8 cellular contexts compared by ENCODE assay signal in the genomic region with DNA sequence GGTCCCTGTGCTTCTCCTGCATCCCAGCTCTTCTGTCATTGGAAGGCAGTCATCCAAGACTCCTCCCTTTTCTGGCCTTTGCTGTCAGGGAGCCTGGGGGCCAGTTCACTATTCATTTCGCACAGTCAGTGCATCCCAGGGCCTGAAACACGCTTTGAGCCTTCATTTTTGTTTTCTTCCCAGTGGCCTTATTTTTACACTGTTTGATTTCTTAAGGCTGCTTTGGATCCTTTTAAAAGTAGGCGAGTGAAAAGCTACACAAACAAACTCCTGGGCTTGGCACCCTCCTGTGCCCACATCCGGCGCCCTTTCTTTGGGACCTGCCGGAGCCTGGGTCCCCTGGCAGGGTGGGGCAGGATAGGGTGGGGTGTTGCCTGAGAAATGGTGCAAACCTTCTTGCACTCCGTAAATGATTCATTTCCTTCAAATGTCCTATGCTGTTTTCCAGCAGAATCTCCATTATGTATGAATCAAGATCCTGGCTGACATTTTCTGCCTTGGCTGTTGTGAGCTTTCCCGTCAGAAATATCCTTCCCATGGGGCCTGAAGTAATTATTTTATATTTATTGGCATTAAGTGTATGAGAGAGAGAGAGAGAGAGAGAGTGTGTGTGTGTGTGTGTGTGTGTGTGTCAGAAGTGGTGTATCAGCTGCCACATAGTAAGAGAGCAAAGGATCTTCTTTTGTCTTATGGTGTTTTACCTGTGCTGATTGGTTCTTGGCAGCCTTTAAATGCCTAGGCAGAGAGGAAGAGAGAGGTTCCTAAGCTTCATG. TPM values are rescaled to one million over a fixed set of nuclear protein-coding genes. Genes with fewer than 3 reads are reported as not detected.
DNase-seq lines count a peak whose midpoint lies in the region; ATAC-seq, FAIRE-seq and TF ChIP-seq lines count a peak whose summit lies in the region.

No MANE protein-coding gene starts in this region.

- H4K20me1 ChIP-seq in H1 (replicated peaks in 1 of 2; ENCODE audit: control insufficient read depth in 1 of 2, insufficient read depth in 2 of 2, low read length in 2 of 2), result peaks cover 21 to 24% of the 10 kb centered on the region in 2 experiments

- peaks cover 25% of the 10 kb centered on the region for H3K79me1 ChIP-seq in H1 (ENCODE audit: low read depth, low read length)
- H3K79me1 ChIP-seq in trophoblast cell (ENCODE audit: low read length), result no peaks in the 10 kb centered on the region

- H3K4me1 ChIP-seq in H1 (replicated peaks in 1 of 4; ENCODE audit: control insufficient read depth in 3 of 4, insufficient read depth in 4 of 4, low read length in 3 of 4), result peaks cover 16 to 43% (median 27%) of the 10 kb centered on the region in 4 experiments
- peaks cover 6 to 11% of the 10 kb centered on the region in 2 experiments for H3K4me1 ChIP-seq in trophoblast cell (ENCODE audit: control insufficient read depth in 1 of 2, insufficient read depth in 2 of 2, low read length in 2 of 2)

- H3K9ac ChIP-seq in SK-N-MC (ENCODE audit: insufficient read length), result no peak overlapping the region
- H3K9ac ChIP-seq in H1 (replicated peaks in 1 of 4; ENCODE audit: extremely low read depth in 1 of 4, low read depth in 3 of 4, low read length in 3 of 4), result no peak overlapping the region
- H3K9ac ChIP-seq in trophoblast cell (ENCODE audit: low read length), result no peak overlapping the region

- H3K4ac ChIP-seq in H1 (replicated peaks; ENCODE audit: insufficient read length, low read depth, low read length) (no peak overlapping the region), trophoblast cell (ENCODE audit: low read depth, low read length) (peak overlapping the region; percentile 72)

- no peak for TF ChIP-seq EP300 in H1 (IDR thresholded peaks at IDR 0.05; ENCODE audit: borderline replicate concordance in 1 of 2, low read depth in 2 of 2, low read length in 2 of 2)

- POLR2A ChIA-PET in H1 (lab: Charles Lee; ENCODE audit: partially characterized antibody), result interaction anchor here (1.0 to 4.1 kb wide), 6 partner anchors 9 to 44 kb away, joined by 3 to 17 read pairs (median 4); a partner anchor contains a TSS

- WGBS in H1 (ENCODE audit: extremely low coverage in 1 of 2, insufficient coverage in 1 of 2, insufficient read length in 1 of 2, insufficient replicate concordance in 2 of 2, low coverage in 1 of 2, low lambda C conversion rate in 2 of 2, missing lambda C conversion rate in 1 of 2), 2 experiments, result 64% methylated on average over 8 of the region's 8 CpGs; no CpG with 5 or more reads in 1 of the 2 experiments
- no CpG with 5 or more reads among the region's 8 CpGs for WGBS in trophoblast cell (ENCODE audit: extremely low coverage, insufficient coverage, insufficient read length)

- H3K79me2 ChIP-seq in H1 (ENCODE audit: control insufficient read depth in 1 of 2, insufficient read depth in 2 of 2, low read length in 2 of 2) (peaks cover 4 to 90% of the 10 kb centered on the region in 2 experiments; a peak in 3 of 4 replicates), trophoblast cell (ENCODE audit: control insufficient read depth, insufficient read depth, low read length, poor library complexity) (peaks cover 24% of the 10 kb centered on the region)

- CTCF ChIA-PET in H1 (lab: Charles Lee; ENCODE audit: partially characterized antibody), result interaction anchor here (0.6 to 2.5 kb wide), 13 partner anchors 10 to 532 kb away, joined by 3 to 15 read pairs (median 4); a partner anchor contains a TSS

- H3K4me3 ChIP-seq in SK-N-MC (peak overlapping the region; percentile 58), H1 (ENCODE audit: extremely low read depth in 1 of 4, insufficient read depth in 2 of 4, low read depth in 3 of 4, low read length in 4 of 4) (no peak overlapping the region), trophoblast cell (ENCODE audit: low read depth, low read length) (no peak overlapping the region)

- ATAC-seq in HG03460 (IDR thresholded peaks at IDR 0.05; ENCODE audit: unreplicated experiment), result no peak
- no peak for ATAC-seq in GM18517 (IDR thresholded peaks at IDR 0.05; ENCODE audit: unreplicated experiment)

- H3K56ac ChIP-seq in H1 (replicated peaks; ENCODE audit: insufficient read length, low read depth, low read length), result no peak overlapping the region

- DNase-seq in Daoy (ENCODE audit: low read depth), result peak; percentile 65
- no peak for DNase-seq in SK-N-MC (ENCODE audit: low read depth, low spot score)
- no peak for DNase-seq in H1 (ENCODE audit: low read depth in 1 of 2, low spot score in 2 of 2)
- no peak for DNase-seq in trophoblast cell
- no peak for DNase-seq in HUDEP-2 (lab: John Stamatoyannopoulos, UW; ENCODE audit: unreplicated experiment in 76 of 76)
- no peak for DNase-seq in erythroblast (lab: John Stamatoyannopoulos, UW)

- H4K91ac ChIP-seq in H1 (replicated peaks; ENCODE audit: insufficient read length, low read length) (no peak overlapping the region), trophoblast cell (ENCODE audit: low read depth, low read length) (no peak overlapping the region)

- H4K12ac ChIP-seq in trophoblast cell (ENCODE audit: low read depth, low read length), result no peak overlapping the region

- H4K8ac ChIP-seq in H1 (ENCODE audit: extremely low read depth, insufficient read depth, low read length) (no peak overlapping the region), trophoblast cell (ENCODE audit: low read depth, low read length) (no peak overlapping the region)

- no peak overlapping the region for H2BK15ac ChIP-seq in H1 (ENCODE audit: low read length)

- FAIRE-seq in H1 (lab: Jason Lieb, UNC), result no peak

- H3K14ac ChIP-seq in H1 (ENCODE audit: insufficient read length) (no peak overlapping the region), trophoblast cell (ENCODE audit: low read length) (no peak overlapping the region)

- H2BK12ac ChIP-seq in H1 (ENCODE audit: low read depth, low read length), result no peak overlapping the region
- no peak overlapping the region for H2BK12ac ChIP-seq in trophoblast cell (ENCODE audit: low read length)

- H2BK120ac ChIP-seq in H1 (replicated peaks; ENCODE audit: low read depth, low read length) (no peak overlapping the region), trophoblast cell (ENCODE audit: insufficient read depth, low read length, poor library complexity) (no peak overlapping the region)

- H3K27me3 ChIP-seq in H1 (replicated peaks in 1 of 4; ENCODE audit: control insufficient read depth in 3 of 4, extremely low read depth in 1 of 4, insufficient read depth in 3 of 4, low read length in 3 of 4) (no peaks in the 10 kb centered on the region), trophoblast cell (ENCODE audit: insufficient read depth, low read length) (no peaks in the 10 kb centered on the region)

- no peak for TF ChIP-seq CTCF in H1 (IDR thresholded peaks at IDR 0.05; ENCODE audit: control extremely low read depth in 1 of 3, insufficient read depth in 1 of 3, low read depth in 1 of 3, low read length in 3 of 3)

- peak overlapping the region; percentile 72 for H3K27ac ChIP-seq in SK-N-MC
- no peak overlapping the region for H3K27ac ChIP-seq in H1 (ENCODE audit: low read depth, low read length)
- H3K27ac ChIP-seq in trophoblast cell (ENCODE audit: low read depth, low read length), result no peak overlapping the region

- no peak for TF ChIP-seq POLR2A in H1 (IDR thresholded peaks at IDR 0.05; ENCODE audit: control extremely low read depth in 1 of 2, low read depth in 2 of 2, low read length in 2 of 2)
- TF ChIP-seq POLR2A in erythroblast (IDR thresholded peaks at IDR 0.05; ENCODE audit: low read length), result no peak

- H3K18ac ChIP-seq in H1 (ENCODE audit: extremely low read depth, low read length) (no peak overlapping the region), trophoblast cell (ENCODE audit: low read length) (no peak overlapping the region)

- H2AK5ac ChIP-seq in H1 (ENCODE audit: low read depth, low read length) (no peak overlapping the region), trophoblast cell (ENCODE audit: low read length) (no peak overlapping the region)

- no peak overlapping the region for H3K23ac ChIP-seq in H1 (ENCODE audit: insufficient read length)
- H3K23ac ChIP-seq in trophoblast cell (ENCODE audit: low read length), result no peak overlapping the region

- H3K4me2 ChIP-seq in H1 (ENCODE audit: insufficient read depth in 1 of 2, low read depth in 2 of 2, low read length in 2 of 2) (peak overlapping the region in 1 of 2 experiments; percentile 3; a peak in 2 of 4 replicates), trophoblast cell (ENCODE audit: low read length) (no peak overlapping the region)

- H2BK20ac ChIP-seq in H1 (ENCODE audit: low read length), result no peak overlapping the region

- H2AFZ ChIP-seq in H1 (ENCODE audit: low read length), result no peak overlapping the region
- no peak overlapping the region for H2AFZ ChIP-seq in trophoblast cell (ENCODE audit: insufficient read depth, low read length, poor library complexity)

- H3K23me2 ChIP-seq in H1 (ENCODE audit: low read depth, low read length), result peaks cover 3% of the 10 kb centered on the region; the same call in 1 of the 2 replicates

- peaks cover 10% of the 10 kb centered on the region; the same call in 1 of the 2 replicates for H3K9me3 ChIP-seq in SK-N-MC (ENCODE audit: low read depth, low read length)
- H3K9me3 ChIP-seq in H1 (ENCODE audit: insufficient read depth in 2 of 2, low read depth in 1 of 2, low read length in 1 of 2), result peaks cover 0 to 12% of the 10 kb centered on the region in 2 experiments; a peak in 1 of 4 replicates
- no peaks in the 10 kb centered on the region for H3K9me3 ChIP-seq in trophoblast cell (ENCODE audit: insufficient read depth, low read depth, low read length)

- H3K36me3 ChIP-seq in SK-N-MC (ENCODE audit: insufficient read depth, low read length) (peaks cover 9% of the 10 kb centered on the region; the same call in 1 of the 2 replicates), H1 (ENCODE audit: control insufficient read depth in 2 of 4, insufficient read depth in 4 of 4, low read length in 3 of 4) (no peaks in the 10 kb centered on the region), trophoblast cell (ENCODE audit: control insufficient read depth in 1 of 2, insufficient read depth in 2 of 2, low read length in 2 of 2) (peaks cover 0 to 6% of the 10 kb centered on the region in 2 experiments)

- 0 out of 2 replicates have a peak overlapping the region, but pooled peaks have one; percentile 15 for H2BK5ac ChIP-seq in H1 (ENCODE audit: low read depth, low read length)
- H2BK5ac ChIP-seq in trophoblast cell (ENCODE audit: low read depth, low read length, poor library complexity), result no peak overlapping the region

- H4K5ac ChIP-seq in H1 (ENCODE audit: insufficient read length, low read depth, low read length), result no peak overlapping the region

- no peak for TF ChIP-seq RAD21 in H1 (IDR thresholded peaks at IDR 0.05 in 1 of 2, conservative IDR thresholded peaks at IDR 0.05 in 1 of 2; ENCODE audit: low read depth in 2 of 2, low read length in 2 of 2)

RNA-seq across cellular contexts. Expression of a gene that starts 45.6 kb away (rescaled TPM):
- total RNA-seq in Daoy (2014; rRNA removed; shearing (Covaris generic)), result 22.2 and 27.3 TPM in 2 replicates
- total RNA-seq in H1 (2021; fragmentation: NEBNext Ultra II Directional; extraction: Animal tissue kit (Norgen Biotek cat#: 25700)), result 122 and 130 TPM in 2 replicates
- 66.7 and 110 TPM in 2 replicates for polyA plus RNA-seq in H1 (2011; rRNA removed)
- polyA plus RNA-seq in H1 (2011; cell fraction: cytosol; rRNA removed), result 101 TPM
- 162 TPM for polyA plus RNA-seq in H1 (2011; cell fraction: nucleus; rRNA removed)
- polyA plus RNA-seq in H1 (2012, experiment 1 of 2), result 76.6 to 172 TPM (median 129 TPM) in 4 replicates
- 53.7 TPM for polyA plus RNA-seq in H1 (2012, experiment 2 of 2)
- polyA plus RNA-seq in H1 (2013, experiment 1 of 2), result 37.8 TPM
- polyA plus RNA-seq in H1 (2013, experiment 2 of 2), result 37.4 TPM
- polyA minus RNA-seq in H1 (2011; rRNA and poly(A)+ RNA removed), result 150 and 166 TPM in 2 replicates
- polyA minus RNA-seq in H1 (2011; cell fraction: cytosol; rRNA and poly(A)+ RNA removed), result 183 TPM
- polyA minus RNA-seq in H1 (2011; cell fraction: nucleus; rRNA and poly(A)+ RNA removed), result 71.0 TPM
- 49.8 and 53.0 TPM in 2 replicates for polyA plus RNA-seq in trophoblast cell (2013)
